Comparison of ENCODE assay signal across 11 cellular contexts in the genomic region with DNA sequence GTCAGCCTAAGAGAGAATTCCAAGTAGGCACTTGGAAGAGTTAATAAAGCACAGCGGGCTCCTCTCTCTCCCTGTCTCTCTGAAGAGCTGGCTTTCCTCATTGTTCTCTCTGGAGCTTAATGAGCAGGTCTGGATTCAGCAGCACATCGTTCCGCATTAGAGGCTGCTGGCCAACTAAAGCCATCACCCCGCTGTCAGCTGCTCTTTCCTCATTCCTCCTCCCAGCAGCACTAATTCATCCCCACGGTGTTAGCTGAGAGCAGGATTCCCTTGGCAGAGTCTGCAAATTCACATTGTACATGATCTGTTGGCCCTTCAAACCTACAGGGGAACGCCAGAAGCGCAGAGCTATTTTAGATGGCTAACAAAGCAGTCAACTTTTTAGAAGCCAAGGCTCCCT. TPM values are rescaled to one million over a fixed set of nuclear protein-coding genes. Genes with fewer than 3 reads are reported as not detected.
DNase-seq lines count a peak whose midpoint lies in the region; ATAC-seq, FAIRE-seq and TF ChIP-seq lines count a peak whose summit lies in the region.
"Had no signal": no experiment of that assay in that cellular context is flagged by ENCODE, and none has a peak within 500 bp of the region (broad histone marks: within the 10 kb centered on the region; RNA-seq: fewer than 3 reads in every experiment).

No MANE protein-coding gene starts in this region.

- in situ Hi-C loops in brain microvascular endothelial cell (cut with HindIII; ENCODE audit: low pct_ligation_motif_present, low sequenced_read_pairs): no loop called here

- POLR2A ChIA-PET in CD4-positive, alpha-beta memory T cell (lab: Charles Lee; ENCODE audit: partially characterized antibody): no interaction called here
- POLR2A ChIA-PET in GM10248 (lab: Yijun Ruan, JAX): no interaction called here

- H2BK12ac ChIP-seq in neuronal stem cell (ENCODE audit: low read length): no peak overlapping the region

- H3K14ac ChIP-seq in neuronal stem cell (ENCODE audit: low read length): no peak overlapping the region

- H3K9me3 Mint-ChIP-seq in CD4-positive, alpha-beta memory T cell: no peaks in the 10 kb centered on the region

- FAIRE-seq in RCC 7860 (lab: Jason Lieb, UNC): no peak
- FAIRE-seq: keratinocyte had no signal

- no peaks in the 10 kb centered on the region for H3K79me1 ChIP-seq in neuronal stem cell (ENCODE audit: low read depth, low read length)

- CTCF ChIA-PET in CD4-positive, alpha-beta memory T cell (lab: Charles Lee; ENCODE audit: partially characterized antibody): interaction anchor here (1.0 kb wide), 1 partner anchor 47 kb away, joined by 3 read pairs; no protein-coding TSS in a partner anchor
- CTCF ChIA-PET in GM10248 (lab: Yijun Ruan, JAX): interaction anchor here (1.6 to 2.2 kb wide), 2 partner anchors 9 to 12 kb away, joined by 6 read pairs; no protein-coding TSS in a partner anchor

- no peak overlapping the region for H2AK5ac ChIP-seq in neuronal stem cell (ENCODE audit: low read depth, low read length)

- DNase-seq in CD4-positive, alpha-beta memory T cell: no peak
- DNase-seq in NT2/D1 (ENCODE audit: low read depth, low spot score) (peak; percentile 54), globus pallidus (ENCODE audit: low spot score) (peak; percentile 90), neuronal stem cell (ENCODE audit: low spot score) (peak; percentile 86), GM10248 (ENCODE audit: extremely low spot score) (no peak), RCC 7860 (ENCODE audit: low spot score) (no peak), brain microvascular endothelial cell (no peak)
- DNase-seq: NCI-H1436 treated with DMSO at 0.1 percent for 48 hours had no signal

- intact Hi-C loops in CD4-positive, alpha-beta memory T cell (cut with micrococcal nuclease): no loop called here

- H4K8ac ChIP-seq in neuronal stem cell (ENCODE audit: low read depth, low read length): no peak overlapping the region

- peak overlapping the region; percentile 13 for H3K9ac ChIP-seq in NT2/D1 (ENCODE audit: insufficient read length, low read depth)
- no peak overlapping the region for H3K9ac ChIP-seq in neuronal stem cell (ENCODE audit: low read depth, low read length, poor library complexity)

- peak overlapping the region; percentile 84 for H2AFZ ChIP-seq in neuronal stem cell (ENCODE audit: low read length)

- peaks cover 65 to 70% of the 10 kb centered on the region in 2 donors for H3K36me3 Mint-ChIP-seq in CD4-positive, alpha-beta memory T cell

- H4K91ac ChIP-seq in neuronal stem cell (ENCODE audit: low read depth, low read length, poor library complexity): no peak overlapping the region

- no peak overlapping the region for H3K4me3 ChIP-seq in CD4-positive, alpha-beta memory T cell (ENCODE audit: low read length in 2 of 2)
- H3K4me3 ChIP-seq in NT2/D1 (ENCODE audit: insufficient read length, low read depth) (no peak overlapping the region), neuronal stem cell (ENCODE audit: low read length in 2 of 2) (no peak overlapping the region), brain microvascular endothelial cell (ENCODE audit: low read depth, low read length) (no peak overlapping the region)

- H3K27me3 Mint-ChIP-seq in CD4-positive, alpha-beta memory T cell: no peaks in the 10 kb centered on the region

- no peaks in the 10 kb centered on the region for H3K9me3 ChIP-seq in CD4-positive, alpha-beta memory T cell (ENCODE audit: control insufficient read depth in 1 of 2, low read length in 2 of 2)
- no peaks in the 10 kb centered on the region for H3K9me3 ChIP-seq in NT2/D1 (ENCODE audit: insufficient read depth, low read length)
- no peaks in the 10 kb centered on the region for H3K9me3 ChIP-seq in neuronal stem cell (replicated peaks in 1 of 2; ENCODE audit: control insufficient read depth in 2 of 2, insufficient read depth in 1 of 2, low read depth in 1 of 2, low read length in 2 of 2)

- WGBS in neuronal stem cell (ENCODE audit: extremely low coverage in 2 of 2, insufficient read length in 2 of 2, insufficient replicate concordance in 1 of 2), 2 donors: no CpG with 5 or more reads among the region's 7 CpGs

- H3K36me3 ChIP-seq in CD4-positive, alpha-beta memory T cell (ENCODE audit: insufficient read depth, low read length): peaks cover 37% of the 10 kb centered on the region
- no peaks in the 10 kb centered on the region for H3K36me3 ChIP-seq in NT2/D1 (ENCODE audit: insufficient read depth, insufficient read length, low read length)
- peaks cover 0 to 3% of the 10 kb centered on the region in 2 donors for H3K36me3 ChIP-seq in neuronal stem cell (replicated peaks in 1 of 2; ENCODE audit: control insufficient read depth in 2 of 2, insufficient read depth in 2 of 2, low read length in 2 of 2)
- H3K36me3 ChIP-seq in brain microvascular endothelial cell (replicated peaks): no peaks in the 10 kb centered on the region

- no peaks in the 10 kb centered on the region for H3K4me1 ChIP-seq in CD4-positive, alpha-beta memory T cell (ENCODE audit: insufficient read depth, low read length)
- H3K4me1 ChIP-seq in NT2/D1 (ENCODE audit: insufficient read depth, insufficient read length) (no peaks in the 10 kb centered on the region), neuronal stem cell (ENCODE audit: control insufficient read depth in 2 of 2, insufficient read depth in 1 of 2, low read depth in 1 of 2, low read length in 2 of 2) (peaks cover 5 to 13% of the 10 kb centered on the region in 2 donors)

- H3K18ac ChIP-seq in neuronal stem cell (ENCODE audit: low read length): no peak overlapping the region

- no peak overlapping the region for H2BK5ac ChIP-seq in neuronal stem cell (ENCODE audit: low read length)

- H3K4ac ChIP-seq in neuronal stem cell (ENCODE audit: low read length): no peak overlapping the region

- no peaks in the 10 kb centered on the region for H3K27me3 ChIP-seq in CD4-positive, alpha-beta memory T cell (ENCODE audit: insufficient read depth, low read length)
- H3K27me3 ChIP-seq in NT2/D1 (ENCODE audit: insufficient read depth, insufficient read length) (no peaks in the 10 kb centered on the region), neuronal stem cell (ENCODE audit: control insufficient read depth in 3 of 3, insufficient read depth in 3 of 3, low read depth in 1 of 3, low read length in 3 of 3) (no peaks in the 10 kb centered on the region), brain microvascular endothelial cell (replicated peaks) (no peaks in the 10 kb centered on the region)

- no peak overlapping the region for H2BK15ac ChIP-seq in neuronal stem cell (ENCODE audit: low read length)

- ATAC-seq in GM21825 (IDR thresholded peaks at IDR 0.05; ENCODE audit: unreplicated experiment): no peak

- no peak overlapping the region for H3K23ac ChIP-seq in neuronal stem cell (ENCODE audit: low read depth, low read length, poor library complexity)

- peak overlapping the region in 4 of 7 donors; percentile 18 to 73 (median 49) for H3K27ac Mint-ChIP-seq in CD4-positive, alpha-beta memory T cell

- no peak overlapping the region for H2BK120ac ChIP-seq in neuronal stem cell (ENCODE audit: low read depth, low read length)

- no peak overlapping the region for H3K4me2 ChIP-seq in neuronal stem cell (ENCODE audit: insufficient read depth, low read length, poor library complexity, severe bottlenecking)

- H3K4me3 Mint-ChIP-seq in CD4-positive, alpha-beta memory T cell: no peak overlapping the region

- no peak overlapping the region for H3K27ac ChIP-seq in CD4-positive, alpha-beta memory T cell (ENCODE audit: low read depth, low read length)
- H3K27ac ChIP-seq in neuronal stem cell (replicated peaks; ENCODE audit: low read length) (peak overlapping the region; percentile 78), brain microvascular endothelial cell (no peak overlapping the region)
- H3K27ac ChIP-seq: C4-2B had no signal

- no peak for TF ChIP-seq CTCF in GM10248 (IDR thresholded peaks at IDR 0.05; ENCODE audit: control extremely low read depth, extremely low read depth, low read depth, missing control alignments)
- no peak for TF ChIP-seq CTCF in brain microvascular endothelial cell (IDR thresholded peaks at IDR 0.05; ENCODE audit: low read depth, low read length, missing control alignments)

- H3K4me1 Mint-ChIP-seq in CD4-positive, alpha-beta memory T cell: peaks cover 0 to 5% (median 3%) of the 10 kb centered on the region in 4 donors

RNA-seq across cellular contexts. Expression of gene SGO1, which starts 44.2 kb away (rescaled TPM):
- total RNA-seq in CD4-positive, alpha-beta memory T cell: under 1 TPM; 0.38 to 0.55 TPM
- polyA plus RNA-seq in CD4-positive, alpha-beta memory T cell: under 1 TPM; 0.50 to 0.59 TPM
- 43.7 TPM for polyA plus RNA-seq in neuronal stem cell (2013, experiment 1 of 2)
- 47.1 TPM for polyA plus RNA-seq in neuronal stem cell (2013, experiment 2 of 2)

Comparison
In these comparisons a context has a peak if more than half of its experiments do, and no peak if none do; other contexts are left out.
1. DNase-seq: peak in NT2/D1 (single experiment), globus pallidus (single experiment) and neuronal stem cell (single experiment); none in CD4-positive, alpha-beta memory T cell (0 of 5), GM10248 (single experiment), RCC 7860 (single experiment) and brain microvascular endothelial cell (single experiment).